In the genomic region with DNA sequence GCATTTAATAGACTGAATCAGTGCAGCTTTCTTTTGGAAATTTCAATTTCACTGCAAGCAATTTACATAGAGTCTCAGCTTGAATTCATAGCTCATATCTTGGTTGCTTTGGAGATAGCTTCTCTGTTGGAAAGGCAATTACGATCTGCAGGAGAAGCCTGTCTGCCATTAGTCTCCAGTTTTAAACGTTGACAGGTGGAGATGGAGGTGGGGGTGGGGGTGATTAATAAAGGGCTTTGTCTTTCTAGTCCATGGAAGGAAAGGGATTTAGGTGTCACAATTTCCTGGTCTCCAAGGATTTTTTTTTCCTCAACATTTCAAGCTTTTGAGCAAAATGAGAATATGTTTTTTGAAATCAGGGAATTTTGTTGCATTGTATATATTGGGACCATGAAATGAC, we compare ENCODE assay signal across 14 cellular contexts.
DNase-seq lines count a peak whose midpoint lies in the region; ATAC-seq and TF ChIP-seq lines count a peak whose summit lies in the region.
"Had no signal": no experiment of that assay in that cellular context is flagged by ENCODE, and none has a peak within 500 bp of the region (broad histone marks: within the 10 kb centered on the region; RNA-seq: fewer than 3 reads in every experiment).

No MANE protein-coding gene starts in this region.

- H3K4me1 ChIP-seq in endodermal cell (ENCODE audit: control insufficient read depth, insufficient read depth, low read length) = no peaks in the 10 kb centered on the region

- H3K36me3 Mint-ChIP-seq in endodermal cell (ENCODE audit: low read depth) = no peaks in the 10 kb centered on the region
- no peaks in the 10 kb centered on the region for H3K36me3 Mint-ChIP-seq in activated T-cell treated with anti-CD3 and anti-CD28 coated beads, Interleukin-2, amount 50 U/mL, for 4 hours (ENCODE audit: insufficient read depth)
- H3K36me3 Mint-ChIP-seq: CD8-positive, alpha-beta T cell had no signal

- peaks cover 5% of the 10 kb centered on the region for H3K9me3 Mint-ChIP-seq in endodermal cell
- H3K9me3 Mint-ChIP-seq in activated T-cell treated with anti-CD3 and anti-CD28 coated beads, Interleukin-2, amount 50 U/mL, for 4 hours = no peaks in the 10 kb centered on the region
- H3K9me3 Mint-ChIP-seq: CD8-positive, alpha-beta T cell; T-helper 1 cell treated with Interleukin-12 subunit alpha and Interleukin-12 subunit beta and Interleukin-4 antibody, amounts not matched to agents 30 μg/mL and 1 μg/mL, for 36 hours had no signal

- no peak for TF ChIP-seq CTCF in endodermal cell (conservative IDR thresholded peaks at IDR 0.05)

- no peaks in the 10 kb centered on the region for H3K36me3 ChIP-seq in endodermal cell (ENCODE audit: control insufficient read depth, insufficient read depth, low read length)
- H3K36me3 ChIP-seq: BLaER1 treated with 17β-estradiol and CSF1 and Interleukin-3, amounts not matched to agents 10 nM and 100 nM; SJCRH30 had no signal

- WGBS in endodermal cell (ENCODE audit: insufficient coverage in 1 of 2, insufficient read length in 1 of 2), 2 experiments = 40% methylated on average over 2 of the region's 2 CpGs; no CpG with 5 or more reads in 1 of the 2 experiments

- H3K9me3 ChIP-seq in endodermal cell (ENCODE audit: control insufficient read depth, low read length) = peaks cover 8% of the 10 kb centered on the region

- DNase-seq in NCI-H1105 (lab: John Stamatoyannopoulos, UW) = peak; percentile 31
- peak; percentile 69 for DNase-seq in NCI-H1436 (lab: John Stamatoyannopoulos, UW)
- peak; percentile 6 for DNase-seq in NCI-H524 treated with DMSO at 0.1 percent for 48 hours (lab: John Stamatoyannopoulos, UW)
- DNase-seq in endodermal cell = no peak
- no peak for DNase-seq in activated T-cell treated with anti-CD3 and anti-CD28 coated beads, Interleukin-2, amount 50 U/mL, for 4 hours
- DNase-seq in SKM-1 treated with dmso at 0.1 percent for 144 hours (lab: John Stamatoyannopoulos, UW; ENCODE audit: unreplicated experiment) = no peak
- DNase-seq in NOMO-1 (lab: John Stamatoyannopoulos, UW; ENCODE audit: unreplicated experiment in 2 of 2) = no peak
- DNase-seq: CD8-positive, alpha-beta T cell; DMS79; NCI-H1694; NCI-H226; SJCRH30 had no signal

- no peak overlapping the region for H3K9ac ChIP-seq in endodermal cell (ENCODE audit: extremely low read depth, low read length, poor library complexity, severe bottlenecking)
- H3K9ac ChIP-seq: BLaER1 treated with 17β-estradiol and CSF1 and Interleukin-3, amounts not matched to agents 10 nM and 100 nM had no signal

- H3K27me3 ChIP-seq in endodermal cell (ENCODE audit: control insufficient read depth, insufficient read depth, low read length, poor library complexity, severe bottlenecking) = no peaks in the 10 kb centered on the region
- H3K27me3 ChIP-seq: BLaER1 treated with 17β-estradiol and CSF1 and Interleukin-3, amounts not matched to agents 10 nM and 100 nM; SJCRH30 had no signal

- H3K27ac ChIP-seq in endodermal cell (ENCODE audit: low read depth, low read length) = peak overlapping the region; percentile 92
- H3K27ac ChIP-seq: BLaER1 treated with 17β-estradiol and CSF1 and Interleukin-3, amounts not matched to agents 10 nM and 100 nM; SJCRH30 had no signal

- no peak for ATAC-seq in activated T-cell treated with anti-CD3 and anti-CD28 coated beads, Interleukin-2, amount 50 U/mL, for 4 hours
- ATAC-seq: CD8-positive, alpha-beta T cell had no signal

- H3K4me1 Mint-ChIP-seq in endodermal cell = peaks cover 4% of the 10 kb centered on the region
- no peaks in the 10 kb centered on the region for H3K4me1 Mint-ChIP-seq in activated T-cell treated with anti-CD3 and anti-CD28 coated beads, Interleukin-2, amount 50 U/mL, for 4 hours (ENCODE audit: low read depth)

- H3K4me3 ChIP-seq in endodermal cell (ENCODE audit: low read length) = no peak overlapping the region
- H3K4me3 ChIP-seq: BLaER1 treated with 17β-estradiol and CSF1 and Interleukin-3, amounts not matched to agents 10 nM and 100 nM; SJCRH30 had no signal

- peaks cover 2% of the 10 kb centered on the region for H3K27me3 Mint-ChIP-seq in endodermal cell (ENCODE audit: insufficient read depth)
- peaks cover 14% of the 10 kb centered on the region for H3K27me3 Mint-ChIP-seq in activated T-cell treated with anti-CD3 and anti-CD28 coated beads, Interleukin-2, amount 50 U/mL, for 4 hours (ENCODE audit: low read depth)

- H3K27ac Mint-ChIP-seq in endodermal cell = no peak overlapping the region
- H3K27ac Mint-ChIP-seq: CD8-positive, alpha-beta T cell; T-helper 1 cell treated with Interleukin-12 subunit alpha and Interleukin-12 subunit beta and Interleukin-4 antibody, amounts not matched to agents 30 μg/mL and 1 μg/mL, for 36 hours had no signal

- H3K4me3 Mint-ChIP-seq in endodermal cell = no peak overlapping the region
- no peak overlapping the region for H3K4me3 Mint-ChIP-seq in activated T-cell treated with anti-CD3 and anti-CD28 coated beads, Interleukin-2, amount 50 U/mL, for 4 hours
- H3K4me3 Mint-ChIP-seq: CD8-positive, alpha-beta T cell; T-helper 1 cell treated with Interleukin-12 subunit alpha and Interleukin-12 subunit beta and Interleukin-4 antibody, amounts not matched to agents 30 μg/mL and 1 μg/mL, for 36 hours had no signal

Comparison
In these comparisons a context has a peak if more than half of its experiments do, and no peak if none do; other contexts are left out.
1. DNase-seq: peak in NCI-H1105 (single experiment), NCI-H1436 (single experiment) and NCI-H524 treated with DMSO at 0.1 percent for 48 hours (single experiment); none in endodermal cell (single experiment), activated T-cell treated with anti-CD3 and anti-CD28 coated beads, Interleukin-2, amount 50 U/mL, for 4 hours (single experiment), SKM-1 treated with dmso at 0.1 percent for 144 hours (single experiment) and NOMO-1 (0 of 2).